8 cellular contexts compared by ENCODE assay signal in the genomic region with DNA sequence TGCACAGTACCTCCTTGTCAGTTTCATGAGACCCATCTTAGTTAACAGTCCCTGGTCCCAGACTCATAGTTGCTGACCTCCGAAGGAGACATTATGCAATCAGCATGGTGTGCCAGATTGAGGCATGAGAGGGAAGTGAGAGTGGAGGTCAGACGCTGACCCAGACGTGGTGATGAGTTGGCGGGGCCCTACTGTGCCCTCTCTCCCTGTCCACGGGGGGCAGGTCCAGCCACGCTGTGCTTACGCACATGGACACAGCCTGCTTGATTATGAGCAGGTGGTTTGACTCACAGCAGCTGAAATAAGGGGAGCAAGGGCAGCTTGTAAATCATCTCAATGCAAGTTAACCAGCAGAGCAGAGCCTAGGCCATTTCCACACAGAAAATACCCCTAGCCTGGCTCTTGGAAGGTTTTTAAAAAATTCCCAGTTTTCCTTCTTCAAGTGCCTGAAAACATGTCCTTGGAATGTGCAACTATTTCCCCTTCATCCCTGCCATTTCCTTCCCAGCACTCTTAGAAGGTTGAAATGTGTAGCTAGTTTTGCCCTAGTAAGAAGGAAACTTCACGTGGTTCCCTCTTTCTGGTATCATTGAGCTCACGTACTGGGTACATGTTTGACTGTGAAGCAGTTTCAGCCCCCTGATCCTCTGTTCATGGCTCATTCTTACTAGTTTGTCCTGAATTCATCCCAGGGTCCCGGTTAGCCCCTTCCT.
DNase-seq lines count a peak whose midpoint lies in the region; ATAC-seq and TF ChIP-seq lines count a peak whose summit lies in the region.

No MANE protein-coding gene starts in this region.

- H3K4me2 ChIP-seq in DOHH2 (ENCODE audit: low read length): no peak overlapping the region

- peaks cover 78% of the 10 kb centered on the region for H3K36me3 Mint-ChIP-seq in stimulated activated effector memory CD8-positive, alpha-beta T cell treated with anti-CD3 and anti-CD28 coated beads, Interleukin-12 subunit alpha, Interleukin-12 subunit beta, amount 100 ng/mL, for 72 hours
- H3K36me3 Mint-ChIP-seq in progenitor cell of endocrine pancreas (ENCODE audit: insufficient read depth): peaks cover 19% of the 10 kb centered on the region

- no peaks in the 10 kb centered on the region for H3K9me2 ChIP-seq in DOHH2 (replicated peaks; ENCODE audit: control insufficient read depth, low read length)

- intact Hi-C loops in Right ventricle myocardium inferior (cut with DNase I): no loop called here

- H3K4me3 ChIP-seq in DOHH2 (ENCODE audit: low read length): no peak overlapping the region

- H3F3A ChIP-seq in DOHH2 (ENCODE audit: control insufficient read depth, insufficient read depth): peaks cover 4% of the 10 kb centered on the region

- H3K27ac ChIP-seq in DOHH2 (ENCODE audit: low read depth, low read length): peak overlapping the region; percentile 14

- H3K4me1 Mint-ChIP-seq in stimulated activated effector memory CD8-positive, alpha-beta T cell treated with anti-CD3 and anti-CD28 coated beads, Interleukin-12 subunit alpha, Interleukin-12 subunit beta, amount 100 ng/mL, for 72 hours: peaks cover 25% of the 10 kb centered on the region
- H3K4me1 Mint-ChIP-seq in progenitor cell of endocrine pancreas (ENCODE audit: low read depth): peaks cover 35% of the 10 kb centered on the region

- peaks cover 6% of the 10 kb centered on the region for H3K9me3 Mint-ChIP-seq in stimulated activated effector memory CD8-positive, alpha-beta T cell treated with anti-CD3 and anti-CD28 coated beads, Interleukin-12 subunit alpha, Interleukin-12 subunit beta, amount 100 ng/mL, for 72 hours
- peaks cover 7% of the 10 kb centered on the region for H3K9me3 Mint-ChIP-seq in progenitor cell of endocrine pancreas (ENCODE audit: low read depth)

- ATAC-seq in GM21619 (IDR thresholded peaks at IDR 0.05; ENCODE audit: unreplicated experiment) (peak; percentile 56), Right ventricle myocardium inferior (peak; percentile 89)
- ATAC-seq in stimulated activated effector memory CD8-positive, alpha-beta T cell treated with anti-CD3 and anti-CD28 coated beads, Interleukin-12 subunit alpha, Interleukin-12 subunit beta, amount 100 ng/mL, for 72 hours: peak; percentile 84

- peaks cover 65% of the 10 kb centered on the region for H3K4me1 ChIP-seq in DOHH2 (ENCODE audit: control insufficient read depth, low read length)

- no peak overlapping the region for H3K4me3 Mint-ChIP-seq in stimulated activated effector memory CD8-positive, alpha-beta T cell treated with anti-CD3 and anti-CD28 coated beads, Interleukin-12 subunit alpha, Interleukin-12 subunit beta, amount 100 ng/mL, for 72 hours
- no peak overlapping the region for H3K4me3 Mint-ChIP-seq in progenitor cell of endocrine pancreas (ENCODE audit: low read depth)

- no peaks in the 10 kb centered on the region for H3K9me3 ChIP-seq in DOHH2 (ENCODE audit: control insufficient read depth, insufficient read depth, low read length)

- no peaks in the 10 kb centered on the region for H3K27me3 ChIP-seq in DOHH2 (ENCODE audit: control insufficient read depth, low read length)

- peaks cover 17% of the 10 kb centered on the region for H3K79me2 ChIP-seq in DOHH2 (ENCODE audit: control insufficient read depth, low read length)

- TF ChIP-seq CTCF in DOHH2 (IDR thresholded peaks at IDR 0.05; ENCODE audit: low read depth, low read length, poor library complexity, severe bottlenecking) (no peak), progenitor cell of endocrine pancreas (IDR thresholded peaks at IDR 0.05; ENCODE audit: unreplicated experiment) (no peak)

- H3K27ac Mint-ChIP-seq in stimulated activated effector memory CD8-positive, alpha-beta T cell treated with anti-CD3 and anti-CD28 coated beads, Interleukin-12 subunit alpha, Interleukin-12 subunit beta, amount 100 ng/mL, for 72 hours: peak overlapping the region; percentile 13
- H3K27ac Mint-ChIP-seq in progenitor cell of endocrine pancreas: no peak overlapping the region

- H3K36me3 ChIP-seq in DOHH2 (ENCODE audit: control insufficient read depth, low read length): peaks cover 100% of the 10 kb centered on the region

- no peaks in the 10 kb centered on the region for H4K20me1 ChIP-seq in DOHH2 (ENCODE audit: control insufficient read depth, insufficient read depth, low read depth, low read length)

- no peaks in the 10 kb centered on the region for H3K27me3 Mint-ChIP-seq in progenitor cell of endocrine pancreas

- DNase-seq in NCI-H146 (lab: John Stamatoyannopoulos, UW) (peak; percentile 84), Right ventricle myocardium inferior (ENCODE audit: missing footprints) (peak; percentile 86), progenitor cell of endocrine pancreas (ENCODE audit: low spot score, unreplicated experiment) (no peak), HuH-7 (ENCODE audit: low spot score) (no peak), middle frontal gyrus (ENCODE audit: extremely low spot score, low spot score) (no peak)
- DNase-seq in stimulated activated effector memory CD8-positive, alpha-beta T cell treated with anti-CD3 and anti-CD28 coated beads, Interleukin-12 subunit alpha, Interleukin-12 subunit beta, amount 100 ng/mL, for 72 hours (ENCODE audit: low spot score in 2 of 2): no peak

Comparison
In these comparisons a context has a peak if more than half of its experiments do, and no peak if none do; other contexts are left out.
1. DNase-seq: peak in NCI-H146 (single experiment) and Right ventricle myocardium inferior (single experiment); none in stimulated activated effector memory CD8-positive, alpha-beta T cell treated with anti-CD3 and anti-CD28 coated beads, Interleukin-12 subunit alpha, Interleukin-12 subunit beta, amount 100 ng/mL, for 72 hours (0 of 2), progenitor cell of endocrine pancreas (single experiment), HuH-7 (single experiment) and middle frontal gyrus (single experiment).
2. Peak in every context shown above with its lines, with median percentiles within 50 percentile points of each other: ATAC-seq.